In the genomic region with DNA sequence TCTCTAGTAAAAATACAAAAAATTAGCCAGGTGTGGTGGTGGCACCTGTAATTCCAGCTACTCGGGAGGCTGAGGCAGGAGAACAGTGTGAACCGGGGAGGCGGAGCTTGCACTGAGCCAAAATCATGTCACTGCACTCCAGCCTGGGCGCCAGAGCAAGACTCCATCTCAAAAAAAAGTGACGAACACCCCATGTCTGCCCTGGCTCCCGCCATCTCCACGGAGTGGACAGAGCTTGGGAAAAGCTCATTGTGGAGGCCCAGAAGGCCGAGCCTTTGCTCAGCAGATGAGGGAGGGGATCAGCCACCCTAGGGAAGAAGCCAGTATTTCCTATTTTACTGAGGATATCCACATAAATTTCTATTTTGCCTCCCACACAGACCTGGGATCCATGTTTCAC, we compare ENCODE assay signal across 23 cellular contexts.
"Had no signal": no experiment of that assay in that cellular context is flagged by ENCODE, and none has a peak within 500 bp of the region (broad histone marks: within the 10 kb centered on the region; RNA-seq: fewer than 3 reads in every experiment).

No MANE protein-coding gene starts in this region.

- H3K9me3 ChIP-seq: Peyer's patch, SJCRH30 had no signal

- ATAC-seq: HepG2, K562, Right ventricle myocardium inferior, SK-N-SH treated with all-trans-retinoic acid at 6 μM for 48 hours had no signal

- DNase-seq: Kasumi-1, MM.1S, NCI-H1092 treated with DMSO at 0.1 percent for 48 hours, NCI-H1436, NCI-H187, NCI-H2029, NCI-H2081 treated with DMSO at 0.1 percent for 48 hours, NCI-H2171, NCI-H226, NCI-H446, NCI-H510A, NCI-H524 treated with DMSO at 0.1 percent for 48 hours, NCI-H69, NCI-H774, PC-9, Peyer's patch, SHP77 treated with DMSO at 0.1 percent for 48 hours had no signal

- H3K4me1 ChIP-seq: Peyer's patch had no signal

- H3K4me3 ChIP-seq: K562, PC-9, Peyer's patch, SJCRH30 had no signal

- H3K27ac ChIP-seq: KMS-11, PC-9, Peyer's patch, SJCRH30 had no signal

- H3K36me3 ChIP-seq: Peyer's patch, SJCRH30 had no signal

- H2AFZ ChIP-seq: PC-9 had no signal

- H3K4me2 ChIP-seq: KMS-11, PC-9 had no signal

- H3K27me3 ChIP-seq: Peyer's patch, SJCRH30 had no signal

- H3K9ac ChIP-seq: KMS-11 had no signal
